ENCODE assay signal across 9 cellular contexts in the genomic region with DNA sequence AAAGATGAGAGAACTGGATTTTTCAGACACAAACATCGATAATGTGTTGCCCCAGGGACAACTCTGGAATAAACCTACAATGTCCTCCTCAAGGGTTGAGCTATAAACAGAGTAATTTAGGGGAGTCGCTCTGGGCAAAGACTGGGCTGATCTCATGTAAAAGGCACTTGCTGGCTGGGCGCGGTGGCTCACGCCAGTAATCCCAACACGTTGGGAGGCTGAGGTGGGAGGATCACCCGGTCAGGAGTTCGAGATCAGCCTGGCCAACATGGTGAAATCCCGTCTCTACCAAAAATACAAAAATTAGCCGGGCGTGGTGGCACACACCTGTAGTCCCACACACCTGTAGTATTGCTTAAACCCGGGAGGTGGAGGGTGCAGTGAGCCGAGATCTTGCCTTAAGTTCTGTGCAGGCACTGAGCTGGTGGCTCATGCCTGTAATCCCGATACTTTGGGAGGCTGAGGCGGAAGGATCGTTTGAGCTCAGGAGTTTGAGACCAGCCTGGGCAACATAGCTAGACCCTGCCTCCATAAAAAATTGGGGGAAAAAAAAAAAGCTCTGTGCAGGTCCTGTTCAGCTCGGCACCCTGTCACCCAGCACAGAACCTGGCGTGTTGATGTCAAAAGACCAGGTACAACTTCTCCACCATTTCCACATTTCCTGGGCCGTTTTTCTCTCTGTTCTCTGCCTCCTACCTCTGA. TPM values are rescaled to one million over a fixed set of nuclear protein-coding genes. Genes with fewer than 3 reads are reported as not detected.
DNase-seq lines count a peak whose midpoint lies in the region; ATAC-seq and TF ChIP-seq lines count a peak whose summit lies in the region.
"Had no signal": no experiment of that assay in that cellular context is flagged by ENCODE, and none has a peak within 500 bp of the region (broad histone marks: within the 10 kb centered on the region; RNA-seq: fewer than 3 reads in every experiment).

No MANE protein-coding gene starts in this region.

- peaks cover 16% of the 10 kb centered on the region for H3K27me3 Mint-ChIP-seq in endothelial cell (ENCODE audit: unreplicated experiment)

- H3K9me3 ChIP-seq in NT2/D1 (ENCODE audit: insufficient read depth, low read length) (no peaks in the 10 kb centered on the region), psoas muscle (no peaks in the 10 kb centered on the region)
- H3K9me3 ChIP-seq: neutrophil had no signal

- H3K4me3 Mint-ChIP-seq in endothelial cell (ENCODE audit: unreplicated experiment), result peak overlapping the region; percentile 9

- peak overlapping the region; percentile 27 for H3K9ac ChIP-seq in NT2/D1 (ENCODE audit: insufficient read length, low read depth)

- peaks cover 14% of the 10 kb centered on the region for H3K36me3 Mint-ChIP-seq in endothelial cell (ENCODE audit: low read depth, unreplicated experiment)

- no peak overlapping the region for H3K27ac ChIP-seq in psoas muscle

- no peaks in the 10 kb centered on the region for H3K4me1 Mint-ChIP-seq in endothelial cell (ENCODE audit: unreplicated experiment)

- ATAC-seq in psoas muscle, result no peak

- H3K4me1 ChIP-seq in NT2/D1 (ENCODE audit: insufficient read depth, insufficient read length), result peaks cover 11% of the 10 kb centered on the region
- peaks cover 17% of the 10 kb centered on the region for H3K4me1 ChIP-seq in psoas muscle

- H3K27me3 ChIP-seq in NT2/D1 (ENCODE audit: insufficient read depth, insufficient read length) (no peaks in the 10 kb centered on the region), psoas muscle (ENCODE audit: insufficient read depth in 3 of 3, low read length in 2 of 3) (no peaks in the 10 kb centered on the region)
- H3K27me3 ChIP-seq: neutrophil had no signal

- H3K36me3 ChIP-seq in NT2/D1 (ENCODE audit: insufficient read depth, insufficient read length, low read length) (peaks cover 51% of the 10 kb centered on the region), psoas muscle (ENCODE audit: insufficient read depth in 1 of 2, low read depth in 1 of 2) (peaks cover 0 to 55% of the 10 kb centered on the region in 2 donors)

- H3K4me3 ChIP-seq in GM08714 (ENCODE audit: low read length) (peak overlapping the region; percentile 95; the same call in 1 of the 2 replicates), NT2/D1 (ENCODE audit: insufficient read length, low read depth) (peak overlapping the region; percentile 95), psoas muscle (peak overlapping the region; percentile 99)

- no peak overlapping the region for H3K27ac Mint-ChIP-seq in endothelial cell (ENCODE audit: unreplicated experiment)

- 82 to 84% (median 83%) methylated on average over 19 of the region's 19 CpGs for WGBS in psoas muscle, 3 donors

- intact Hi-C loops in psoas muscle (cut with DNase I), result no loop called here

- DNase-seq in NT2/D1 (ENCODE audit: low read depth, low spot score) (no peak), endothelial cell (ENCODE audit: low spot score) (no peak), psoas muscle (no peak), RKO (ENCODE audit: low spot score) (no peak), NCI-H1930 (lab: John Stamatoyannopoulos, UW) (no peak), 8988T (no peak)
- DNase-seq: NCI-H2029 had no signal

- no peaks in the 10 kb centered on the region for H3K9me3 Mint-ChIP-seq in endothelial cell (ENCODE audit: unreplicated experiment)

- TF ChIP-seq CTCF in endothelial cell (IDR thresholded peaks at IDR 0.05; ENCODE audit: unreplicated experiment) (no peak), psoas muscle (IDR thresholded peaks at IDR 0.05) (no peak)

RNA-seq across cellular contexts. Expression of gene TIMM44, which starts 1.4 kb away (rescaled TPM):
- total RNA-seq in endothelial cell (ENCODE audit: unreplicated experiment) (46.5 TPM), psoas muscle (10 to 100 TPM; 67.0 to 95.8 (median 80.0) TPM)
- polyA plus RNA-seq in psoas muscle, result 100 to 1,000 TPM in 2 of 3 donors, 10 to 100 TPM in 1; 95.1 to 173 (median 119) TPM

RNA-seq across cellular contexts. Expression of gene CTXN1, which starts 16.1 kb away (rescaled TPM):
- total RNA-seq in endothelial cell (ENCODE audit: unreplicated experiment) (18.3 TPM), psoas muscle (under 1 TPM in 1 of 4 donors, not detected in 3; 0.30 TPM)
- polyA plus RNA-seq in psoas muscle, result under 1 TPM in 2 of 3 donors, not detected in 1; 0.04 to 0.25 TPM

RNA-seq across cellular contexts. Expression of gene SNAPC2, which starts 21.9 kb away (rescaled TPM):
- total RNA-seq in endothelial cell (ENCODE audit: unreplicated experiment) (13.5 TPM), psoas muscle (1 to 10 TPM; 4.6 to 8.7 (median 6.7) TPM)
- 10 to 100 TPM in 2 of 3 donors, 1 to 10 TPM in 1; 8.4 to 16.0 (median 10.2) TPM for polyA plus RNA-seq in psoas muscle

RNA-seq across cellular contexts. Expression of gene TGFBR3L, which starts 27.4 kb away (rescaled TPM):
- total RNA-seq in endothelial cell (ENCODE audit: unreplicated experiment) (not detected), psoas muscle (10 to 100 TPM in 1 of 4 donors, 1 to 10 TPM in 3; 4.5 to 13.0 (median 7.5) TPM)
- 1 to 10 TPM; 1.2 to 1.5 (median 1.3) TPM for polyA plus RNA-seq in psoas muscle

RNA-seq across cellular contexts. Expression of gene MAP2K7, which starts 38.4 kb away (rescaled TPM):
- total RNA-seq in endothelial cell (ENCODE audit: unreplicated experiment) (31.1 TPM), psoas muscle (10 to 100 TPM; 42.7 to 72.5 (median 55.5) TPM)
- polyA plus RNA-seq in psoas muscle, result 10 to 100 TPM; 35.4 to 43.9 (median 40.0) TPM

Comparison
In these comparisons a context has a peak if more than half of its experiments do, and no peak if none do; other contexts are left out.
1. RNA of gene CTXN1, which starts 16.1 kb away (total RNA-seq): 18.3 TPM in endothelial cell (single experiment); 0.30 TPM in psoas muscle; every median in the first group is over 10 times any median in the second.
2. Peak in every context shown above with its lines, with median percentiles within 50 percentile points of each other: H3K4me3 ChIP-seq.